In genomic region chr10:28681928-28682750, GRCh38 we compare ENCODE assay signal across 18 cellular contexts. TPM values are rescaled to one million over a fixed set of nuclear protein-coding genes. Genes with fewer than 3 reads are reported as not detected.
DNase-seq lines count a peak whose midpoint lies in the region; ATAC-seq, FAIRE-seq and TF ChIP-seq lines count a peak whose summit lies in the region.
"Had no signal": no experiment of that assay in that cellular context is flagged by ENCODE, and none has a peak within 500 bp of the region (broad histone marks: within the 10 kb centered on the region; RNA-seq: fewer than 3 reads in every experiment).

No MANE protein-coding gene starts in this region.

- no peak overlapping the region for H2AK5ac ChIP-seq in IMR-90 (ENCODE audit: low read depth, low read length)

- H4K5ac ChIP-seq in IMR-90 (ENCODE audit: low read depth, low read length): no peak overlapping the region

- H3K4me1 ChIP-seq in A673 (ENCODE audit: insufficient read depth, low read length, poor library complexity, severe bottlenecking): peaks cover 42% of the 10 kb centered on the region
- H3K4me1 ChIP-seq in IMR-90 (ENCODE audit: control insufficient read depth, insufficient read depth, low read length): peaks cover 4% of the 10 kb centered on the region
- peaks cover 34% of the 10 kb centered on the region for H3K4me1 ChIP-seq in mesodermal cell (ENCODE audit: control insufficient read depth, insufficient read depth, low read length, poor library complexity, severe bottlenecking)

- H3K56ac ChIP-seq in IMR-90 (ENCODE audit: extremely low read depth, insufficient read depth, low read length): no peak overlapping the region

- H2BK120ac ChIP-seq in IMR-90 (ENCODE audit: low read depth, low read length): no peak overlapping the region

- no peak overlapping the region for H3K14ac ChIP-seq in IMR-90 (replicated peaks; ENCODE audit: low read depth, low read length)

- no peak overlapping the region for H2BK15ac ChIP-seq in IMR-90 (ENCODE audit: low read depth, low read length)

- no peak overlapping the region for H2BK5ac ChIP-seq in IMR-90 (ENCODE audit: low read depth, low read length, poor library complexity, severe bottlenecking)

- no peak for ATAC-seq in IMR-90 (ENCODE audit: low read depth)
- no peak for ATAC-seq in esophagus mucosa
- ATAC-seq in omental fat pad (ENCODE audit: low FRiP score): no peak
- ATAC-seq in HG03565 (IDR thresholded peaks at IDR 0.05; ENCODE audit: unreplicated experiment): no peak
- ATAC-seq: GM12878 had no signal

- no peak overlapping the region for H3K9ac ChIP-seq in IMR-90 (ENCODE audit: low read depth, low read length)

- H4K20me1 ChIP-seq in IMR-90 (ENCODE audit: insufficient read depth, low read length): peaks cover 30% of the 10 kb centered on the region

- H4K91ac ChIP-seq in IMR-90 (ENCODE audit: insufficient read depth, low read depth, low read length): no peak overlapping the region

- H3K9me3 ChIP-seq in A673 (ENCODE audit: low read depth, low read length, poor library complexity, severe bottlenecking) (no peaks in the 10 kb centered on the region), IMR-90 (ENCODE audit: control insufficient read depth, insufficient read depth, low read length) (no peaks in the 10 kb centered on the region), mesodermal cell (ENCODE audit: control insufficient read depth, low read length) (no peaks in the 10 kb centered on the region)
- H3K9me3 ChIP-seq: neutrophil, sigmoid colon had no signal

- dilution Hi-C loops in IMR-90 (cut with HindIII; ENCODE audit: low sequenced_read_pairs, unreplicated experiment): no loop called here

- peaks cover 5% of the 10 kb centered on the region; the same call in 1 of the 2 replicates for H3K9me1 ChIP-seq in IMR-90 (ENCODE audit: insufficient read depth, low read length)

- DNase-seq in A673 (ENCODE audit: low spot score) (no peak), IMR-90 (no peak), bronchial epithelial cell (ENCODE audit: low read depth) (no peak), omental fat pad (ENCODE audit: low spot score) (no peak), T1000 (lab: John Stamatoyannopoulos, UW) (no peak)
- DNase-seq: activated CD4-positive, CD25-positive, alpha-beta regulatory T cell; activated CD8-positive, alpha-beta memory T cell treated with anti-CD3 and anti-CD28 coated beads for 24 hours; effector CD4-positive, alpha-beta T cell; GDM1; kidney; NCI-H1105 treated with DMSO at 0.1 percent for 48 hours; sigmoid colon; stimulated activated CD4-positive, alpha-beta T cell treated with anti-CD3 and anti-CD28 coated beads, Interleukin-2, amount 100 ng/mL, for 24 hours had no signal

- TF ChIP-seq RAD21 in IMR-90 (IDR thresholded peaks at IDR 0.05; ENCODE audit: low read length): no peak

- intact Hi-C loops in A673 (cut with micrococcal nuclease; ENCODE audit: unreplicated experiment): no loop called here
- intact Hi-C loops in IMR-90 (cut with micrococcal nuclease): no loop called here

- FAIRE-seq in bronchial epithelial cell (lab: Jason Lieb, UNC): peak; percentile 84
- FAIRE-seq: GM12878, kidney had no signal

- BruUV-seq in A673 (replicated peaks; lab: Mats Ljungman, UMichigan): no TSS peak
- BruUV-seq in IMR-90 (replicated peaks; lab: Mats Ljungman, UMichigan): no TSS peak

- H3K23ac ChIP-seq in IMR-90 (ENCODE audit: low read depth, low read length): peak overlapping the region; percentile 42

- CTCF ChIA-PET in A673 (lab: Charles Lee) (no interaction called here), IMR-90 (lab: Yijun Ruan, JAX) (interaction anchor here (0.6 kb wide), 1 partner anchor 31 kb away, joined by 3 read pairs; no protein-coding TSS in a partner anchor)

- H3K36me3 ChIP-seq in A673 (ENCODE audit: insufficient read depth, low read length, poor library complexity, severe bottlenecking) (peaks cover 27% of the 10 kb centered on the region), IMR-90 (ENCODE audit: control insufficient read depth, insufficient read depth, low read length) (peaks cover 10% of the 10 kb centered on the region), bronchial epithelial cell (ENCODE audit: control insufficient read depth, insufficient read depth, low read length) (no peaks in the 10 kb centered on the region), mesodermal cell (ENCODE audit: control insufficient read depth, insufficient read depth, low read length) (peaks cover 69% of the 10 kb centered on the region)
- H3K36me3 ChIP-seq: sigmoid colon had no signal

- H3K4me3 ChIP-seq in A673 (ENCODE audit: low read depth, low read length, poor library complexity, severe bottlenecking): peak overlapping the region; percentile 87
- no peak overlapping the region for H3K4me3 ChIP-seq in IMR-90 (ENCODE audit: insufficient read depth, low read depth, low read length)
- H3K4me3 ChIP-seq in bronchial epithelial cell (ENCODE audit: low read depth, low read length): no peak overlapping the region
- peak overlapping the region; percentile 100 for H3K4me3 ChIP-seq in mesodermal cell (ENCODE audit: extremely low read depth, insufficient read depth, low read length, poor library complexity, severe bottlenecking)
- H3K4me3 ChIP-seq: GM12878, sigmoid colon had no signal

- peak overlapping the region; percentile 5 for H2AFZ ChIP-seq in IMR-90 (replicated peaks; ENCODE audit: low read length, poor library complexity)

- no peak overlapping the region for H2BK20ac ChIP-seq in IMR-90 (ENCODE audit: low read depth, low read length)

- POLR2A ChIA-PET in A673 (lab: Charles Lee; ENCODE audit: low non-redundant PET): no interaction called here
- POLR2A ChIA-PET in IMR-90 (lab: Charles Lee; ENCODE audit: unreplicated experiment): no interaction called here

- no peak overlapping the region for H4K8ac ChIP-seq in IMR-90 (ENCODE audit: low read depth in 2 of 2, low read length in 2 of 2)

- TF ChIP-seq POLR2A in IMR-90 (IDR thresholded peaks at IDR 0.05; ENCODE audit: low read depth, low read length): no peak

- H3K79me1 ChIP-seq in IMR-90 (ENCODE audit: low read depth in 1 of 2, low read length in 2 of 2): peaks cover 11 to 38% of the 10 kb centered on the region in 2 experiments

- 67% methylated on average over 4 of the region's 14 CpGs; no CpG with 5 or more reads in 1 of the 2 experiments for WGBS in IMR-90 (ENCODE audit: extremely low coverage in 2 of 2, insufficient read length in 1 of 2), 2 experiments
- 86% methylated on average over 11 to 14 of the region's 14 CpGs for WGBS in mesodermal cell (ENCODE audit: insufficient coverage in 2 of 2), 2 experiments

- no peak overlapping the region for H3K4ac ChIP-seq in IMR-90 (ENCODE audit: low read depth, low read length)

- no peak overlapping the region for H3K18ac ChIP-seq in IMR-90 (ENCODE audit: low read depth, low read length)

- H3K27ac ChIP-seq in A673 (ENCODE audit: low read depth, low read length, poor library complexity, severe bottlenecking) (no peak overlapping the region), IMR-90 (ENCODE audit: insufficient read depth, low read length) (no peak overlapping the region), mesodermal cell (ENCODE audit: low read depth, low read length, severe bottlenecking) (peak overlapping the region; percentile 96)
- H3K27ac ChIP-seq: neutrophil, sigmoid colon had no signal

- H3K27me3 ChIP-seq in A673 (replicated peaks; ENCODE audit: insufficient read depth, low read depth, low read length, poor library complexity): no peaks in the 10 kb centered on the region
- H3K27me3 ChIP-seq in IMR-90 (ENCODE audit: control insufficient read depth, insufficient read depth, low read length): no peaks in the 10 kb centered on the region
- H3K27me3 ChIP-seq in bronchial epithelial cell (ENCODE audit: control insufficient read depth, insufficient read depth, low read length): no peaks in the 10 kb centered on the region
- H3K27me3 ChIP-seq: sigmoid colon had no signal

- no peak overlapping the region for H2AK9ac ChIP-seq in IMR-90 (replicated peaks; ENCODE audit: low read depth, low read length, poor library complexity)

- in situ Hi-C loops in IMR-90 (cut with MboI; ENCODE audit: low sequenced_read_pairs): loop anchor here (25.0 kb wide), 1 partner anchor 105 kb away; no protein-coding TSS in a partner anchor

- TF ChIP-seq CTCF in A673 (conservative IDR thresholded peaks at IDR 0.05; ENCODE audit: low read depth, low read length): no peak
- TF ChIP-seq CTCF in IMR-90 (conservative IDR thresholded peaks at IDR 0.05; ENCODE audit: low read depth, low read length): no peak
- no peak for TF ChIP-seq CTCF in bronchial epithelial cell (IDR thresholded peaks at IDR 0.05; ENCODE audit: insufficient read depth, low read length, severe bottlenecking)
- no peak for TF ChIP-seq CTCF in omental fat pad (IDR thresholded peaks at IDR 0.05)

- peak overlapping the region; percentile 57; the same call in 1 of the 2 replicates for H3K4me2 ChIP-seq in IMR-90 (ENCODE audit: low read depth, low read length)

TF ChIP-seq in IMR-90, 13 proteins besides CTCF, POLR2A, EP300 and RAD21:
- TF ChIP-seq BHLHE40 (IDR thresholded peaks at IDR 0.05; ENCODE audit: low read depth, low read length): no peak
- no peak for TF ChIP-seq ELK1 (IDR thresholded peaks at IDR 0.05; ENCODE audit: borderline replicate concordance, low read depth, low read length)
- no peak for TF ChIP-seq RFX5 (IDR thresholded peaks at IDR 0.05; ENCODE audit: low read depth, low read length)

RNA-seq across cellular contexts. Expression of gene BAMBI, which starts 4.8 kb away (rescaled TPM):
- 24.8 and 31.9 TPM in 2 replicates for total RNA-seq in A673 (2021)
- total RNA-seq in IMR-90 (2012; rRNA removed): 19.4 and 20.8 TPM in 2 replicates
- polyA plus RNA-seq in IMR-90 (2012; rRNA removed): 13.4 and 14.4 TPM in 2 replicates
- 8.3 and 14.5 TPM in 2 replicates for polyA plus RNA-seq in IMR-90 (2012; cell fraction: cytosol; rRNA removed)
- 8.6 and 10.7 TPM in 2 replicates for polyA plus RNA-seq in IMR-90 (2012; cell fraction: nucleus; rRNA removed; ENCODE audit: low replicate concordance)
- total RNA-seq in bronchial epithelial cell: 8.7 and 28.5 TPM in 2 replicates
- 496 TPM for polyA plus RNA-seq in mesodermal cell (2013, experiment 1 of 2)
- 515 TPM for polyA plus RNA-seq in mesodermal cell (2013, experiment 2 of 2)
- total RNA-seq in esophagus mucosa: 6.5 TPM
- 10 to 100 TPM in 3 of 4 donors, 1 to 10 TPM in 1; 6.9 to 20.5 (median 13.3) TPM for total RNA-seq in omental fat pad

Comparison
In these comparisons a context has a peak if more than half of its experiments do, and no peak if none do; other contexts are left out.
1. H3K4me3 ChIP-seq: peak in A673 (single experiment) and mesodermal cell (single experiment); none in IMR-90 (single experiment) and bronchial epithelial cell (single experiment).